1 cellular context compared by ENCODE assay signal in the genomic region with DNA sequence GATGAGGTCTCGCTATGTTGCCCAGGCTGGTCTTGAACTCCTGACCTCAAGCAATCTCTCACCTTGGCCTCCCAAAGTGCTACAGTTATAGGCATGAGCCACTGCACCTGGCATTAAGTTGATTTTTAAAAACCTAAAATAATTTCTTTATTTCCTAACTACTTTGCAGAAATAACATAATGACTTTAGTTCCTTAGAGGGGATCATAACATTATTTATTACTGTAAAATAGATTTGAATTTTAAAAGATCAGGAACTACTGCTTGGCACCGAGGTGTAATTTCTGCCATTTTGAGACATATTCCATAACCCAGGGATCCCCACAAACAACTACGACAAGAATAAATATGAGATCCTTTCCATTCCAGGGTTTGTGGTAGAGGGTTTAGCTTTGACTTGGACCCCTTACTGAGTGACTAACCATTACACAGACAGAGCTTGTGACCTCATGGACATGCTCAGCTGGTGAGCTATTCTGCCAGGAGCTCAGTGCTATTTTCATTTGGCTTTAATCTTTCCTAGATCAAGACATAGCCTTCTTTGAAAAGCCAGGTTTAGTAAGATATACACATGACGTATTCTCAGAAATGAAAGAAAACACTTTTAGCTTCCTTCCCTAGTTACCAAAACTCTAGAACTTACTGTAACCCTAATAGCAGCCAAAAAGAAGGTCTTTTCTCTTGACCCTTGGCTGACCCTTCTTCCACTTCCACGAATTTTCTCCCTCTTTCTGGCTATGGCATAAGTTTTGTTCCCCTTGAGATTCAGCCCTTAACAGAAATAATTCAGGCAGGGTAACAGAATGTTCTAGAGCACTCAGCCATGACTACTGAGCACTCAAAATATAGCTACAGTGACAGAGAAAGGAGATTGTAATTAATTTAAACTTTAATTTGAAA.
TF ChIP-seq lines count a peak whose summit lies in the region.

No MANE protein-coding gene starts in this region.

TF ChIP-seq in HepG2, 621 proteins besides CTCF, POLR2A, EP300 and RAD21 (continued from another document):
- TF ChIP-seq SIX1 (CRISPR knock-in tag; IDR thresholded peaks at IDR 0.05; ENCODE audit: borderline replicate concordance) (no peak), NR2C2 (CRISPR knock-in tag; IDR thresholded peaks at IDR 0.05; ENCODE audit: borderline replicate concordance) (no peak), ZNF614 (CRISPR knock-in tag; IDR thresholded peaks at IDR 0.05; ENCODE audit: borderline replicate concordance) (no peak)
